24 cellular contexts compared by ENCODE assay signal in the genomic region with DNA sequence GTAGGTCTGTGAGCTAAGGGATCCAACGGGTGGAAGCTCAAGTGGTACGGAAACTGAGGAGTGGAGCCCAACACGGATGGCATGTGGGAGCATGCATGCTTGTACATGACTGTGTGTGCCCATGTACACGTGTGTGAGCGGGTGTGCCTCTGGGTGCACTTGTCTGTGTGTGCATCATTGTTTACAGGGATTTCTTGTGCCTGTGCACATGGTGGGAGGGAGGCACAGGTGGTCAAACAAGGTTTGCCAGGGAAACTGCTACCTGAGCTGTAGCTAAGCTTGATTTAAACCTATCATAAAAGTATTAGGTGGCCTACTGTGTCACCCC.
"Had no signal": no experiment of that assay in that cellular context is flagged by ENCODE, and none has a peak within 500 bp of the region (broad histone marks: within the 10 kb centered on the region; RNA-seq: fewer than 3 reads in every experiment).

No MANE protein-coding gene starts in this region.

- H3K9me3 ChIP-seq: ascending aorta, breast epithelium had no signal

- H3K36me3 ChIP-seq: ascending aorta, breast epithelium, WERI-Rb-1 had no signal

- DNase-seq: activated B cell treated with CpG ODN at 0.5 μM for 24 hours; activated CD4-positive, alpha-beta T cell treated with anti-CD3 and anti-CD28 coated beads for 48 hours; activated CD4-positive, alpha-beta T cell treated with anti-CD3 and anti-CD28 coated beads, Interleukin-2, amount 50 U/mL, for 1 hour; activated CD4-positive, alpha-beta T cell treated with anti-CD3 and anti-CD28 coated beads, Interleukin-2, amount 50 U/mL, for 48 hours; activated CD8-positive, alpha-beta memory T cell treated with anti-CD3 and anti-CD28 coated beads, Interleukin-2, amount 10 ng/mL, durations not matched to agents 7 days and 5 days; activated CD8-positive, alpha-beta memory T cell treated with anti-CD3 and anti-CD28 coated beads, Interleukin-2, amount 50 U/mL, for 48 hours; activated CD8-positive, alpha-beta T cell treated with anti-CD3 and anti-CD28 coated beads for 36 hours; activated gamma-delta T cell; activated naive CD4-positive, alpha-beta T cell; activated naive CD4-positive, alpha-beta T cell treated with anti-CD3 and anti-CD28 coated beads, Interleukin-2, amount 10 ng/mL, durations not matched to agents 7 days and 5 days; activated naive CD8-positive, alpha-beta T cell treated with anti-CD3 and anti-CD28 coated beads, Interleukin-2, amount 10 ng/mL, durations not matched to agents 7 days and 5 days; activated T-cell treated with anti-CD3 and anti-CD28 coated beads for 4 hours; activated T-cell treated with anti-CD3 and anti-CD28 coated beads, Interleukin-2, amount 50 U/mL, for 24 hours; activated T-cell treated with anti-CD3 and anti-CD28 coated beads, Interleukin-2, amount 50 U/mL, for 72 hours; cortex of kidney; dermis blood vessel endothelial cell; effector CD8-positive, alpha-beta T cell; foreskin fibroblast; T-helper 1 cell; T-helper 17 cell; T1000; WERI-Rb-1 had no signal

- H3K4me3 ChIP-seq: ascending aorta, breast epithelium had no signal

- H3K4me1 ChIP-seq: ascending aorta, breast epithelium had no signal

- H3K27ac ChIP-seq: ascending aorta, breast epithelium, WERI-Rb-1 had no signal

- H3K27me3 ChIP-seq: ascending aorta had no signal
